21 cellular contexts compared by ENCODE assay signal in the genomic region with DNA sequence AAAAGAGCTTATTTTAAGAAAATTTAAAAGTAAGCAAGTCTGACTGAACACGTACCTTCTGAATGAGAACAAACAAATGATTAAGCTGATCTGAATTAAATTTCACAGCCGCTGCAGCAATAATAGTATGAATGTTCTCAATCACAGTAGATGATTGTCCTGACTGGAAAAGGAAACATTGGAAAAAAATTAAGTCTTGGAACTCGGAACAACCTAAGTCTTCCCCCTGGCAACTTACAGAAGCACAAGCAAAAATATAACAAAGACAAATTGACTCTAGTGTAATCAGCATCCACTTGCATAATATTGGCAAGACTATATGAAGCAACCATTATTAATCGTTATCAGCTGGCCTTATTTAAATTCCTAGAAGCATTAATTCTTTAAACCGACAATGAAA.
"Had no signal": no experiment of that assay in that cellular context is flagged by ENCODE, and none has a peak within 500 bp of the region (broad histone marks: within the 10 kb centered on the region; RNA-seq: fewer than 3 reads in every experiment).

No MANE protein-coding gene starts in this region.

- H3K4me1 ChIP-seq: adrenal gland, body of pancreas, foreskin keratinocyte, left ventricle myocardium inferior, right lobe of liver, uterus had no signal

- ATAC-seq: activated CD4-positive, CD25-positive, alpha-beta regulatory T cell treated with anti-CD3 and anti-CD28 coated beads, Interleukin-2, amount 50 U/mL, for 24 hours; activated naive CD4-positive, alpha-beta T cell treated with anti-CD3 and anti-CD28 coated beads, Interleukin-2, amount 50 U/mL, for 72 hours; body of pancreas; effector memory CD8-positive, alpha-beta T cell; foreskin keratinocyte; right lobe of liver; stimulated activated effector memory CD8-positive, alpha-beta T cell treated with anti-CD3 and anti-CD28 coated beads, Interleukin-12 subunit alpha, Interleukin-12 subunit beta, amount 100 ng/mL, for 72 hours had no signal

- H3K4me3 ChIP-seq: adrenal gland, body of pancreas, coronary artery, left ventricle myocardium inferior, lung, right lobe of liver, uterus had no signal

- DNase-seq: activated CD4-positive, alpha-beta memory T cell treated with anti-CD3 and anti-CD28 coated beads for 36 hours; activated CD4-positive, alpha-beta T cell treated with anti-CD3 and anti-CD28 coated beads for 48 hours; activated CD8-positive, alpha-beta memory T cell treated with anti-CD3 and anti-CD28 coated beads, Interleukin-2, amount 50 U/mL, for 4 hours; activated effector memory CD4-positive, alpha-beta T cell treated with anti-CD3 and anti-CD28 coated beads, Interleukin-2, amount 50 U/mL, for 16 hours; activated T-cell treated with anti-CD3 and anti-CD28 coated beads, Interleukin-2, amount 50 U/mL, for 1 hour; adrenal gland; aorta; body of pancreas; effector memory CD8-positive, alpha-beta T cell; foreskin keratinocyte; left ventricle myocardium inferior; right lobe of liver; stimulated activated CD4-positive, alpha-beta T cell treated with anti-CD3 and anti-CD28 coated beads, Interleukin-4, amount 100 ng/mL, for 1 hour; T-helper 9 cell; uterus; WERI-Rb-1 had no signal

- H3K9me3 ChIP-seq: adrenal gland, body of pancreas, left ventricle myocardium inferior, right lobe of liver, uterus had no signal

- H3K27me3 ChIP-seq: adrenal gland, body of pancreas, foreskin keratinocyte, right lobe of liver, uterus had no signal

- H3K27ac ChIP-seq: adrenal gland, body of pancreas, coronary artery, foreskin keratinocyte, left ventricle myocardium inferior, right lobe of liver, uterus, WERI-Rb-1 had no signal

- H3K36me3 ChIP-seq: uterus had no signal
